15 cellular contexts compared by ENCODE assay signal in genomic region chr3:153835540-153835939, GRCh38.
DNase-seq lines count a peak whose midpoint lies in the region; ATAC-seq, FAIRE-seq and TF ChIP-seq lines count a peak whose summit lies in the region.
"Had no signal": no experiment of that assay in that cellular context is flagged by ENCODE, and none has a peak within 500 bp of the region (broad histone marks: within the 10 kb centered on the region; RNA-seq: fewer than 3 reads in every experiment).

No MANE protein-coding gene starts in this region.

- TF ChIP-seq EP300 in transverse colon (IDR thresholded peaks at IDR 0.05; ENCODE audit: low read depth), result no peak

- TF ChIP-seq CTCF in H9 (conservative IDR thresholded peaks at IDR 0.05) (peak; percentile 54), Loucy (conservative IDR thresholded peaks at IDR 0.05; ENCODE audit: low read length) (peak; percentile 42), keratinocyte (optimal IDR thresholded peaks at IDR 0.05 in 1 of 3, IDR thresholded peaks at IDR 0.05 in 1 of 3, conservative IDR thresholded peaks at IDR 0.05 in 1 of 3; ENCODE audit: extremely low read depth in 1 of 3, insufficient read depth in 2 of 3, low read length in 3 of 3) (peak in 2 of 3 experiments; percentile 23 to 36), transverse colon (IDR thresholded peaks at IDR 0.05) (no peak)

- H3K79me1 ChIP-seq in H9 (ENCODE audit: insufficient read depth, low read depth, low read length, poor library complexity, severe bottlenecking), result no peaks in the 10 kb centered on the region

- no peaks in the 10 kb centered on the region for H3K36me3 ChIP-seq in Loucy (ENCODE audit: insufficient read depth, low read length)
- H3K36me3 ChIP-seq in keratinocyte (ENCODE audit: control insufficient read depth in 2 of 2, extremely low read depth in 1 of 2, insufficient read depth in 2 of 2, low read length in 2 of 2), result no peaks in the 10 kb centered on the region
- no peaks in the 10 kb centered on the region for H3K36me3 ChIP-seq in transverse colon

- no peak overlapping the region for H2BK12ac ChIP-seq in H9 (ENCODE audit: insufficient read length, low read depth, low read length)

- H3K4ac ChIP-seq in H9 (ENCODE audit: low read depth, low read length), result no peak overlapping the region

- H3K4me3 ChIP-seq in Loucy (ENCODE audit: low read length, poor library complexity, severe bottlenecking), result no peak overlapping the region
- no peak overlapping the region for H3K4me3 ChIP-seq in keratinocyte (ENCODE audit: control insufficient read depth in 2 of 3, extremely low read depth in 1 of 3, insufficient read depth in 2 of 3, low read depth in 1 of 3, low read length in 3 of 3)
- no peak overlapping the region for H3K4me3 ChIP-seq in transverse colon
- H3K4me3 ChIP-seq: coronary artery had no signal

- no peaks in the 10 kb centered on the region for H3K9me1 ChIP-seq in keratinocyte (ENCODE audit: control insufficient read depth, extremely low read depth, insufficient read depth, low read length)

- no peaks in the 10 kb centered on the region for H3F3A ChIP-seq in Loucy (ENCODE audit: low read depth)

- no peak for TF ChIP-seq POLR2A in transverse colon (IDR thresholded peaks at IDR 0.05)

- H3K9me3 Mint-ChIP-seq in H9, result no peaks in the 10 kb centered on the region
- H3K9me3 Mint-ChIP-seq: stimulated activated naive CD8-positive, alpha-beta T cell treated with anti-CD3 and anti-CD28 coated beads, Interleukin-15, Interleukin-2, amounts not matched to agents 100 ng/mL and 50 ng/mL, for 24 hours had no signal

- no peak overlapping the region for H2BK5ac ChIP-seq in H9 (ENCODE audit: insufficient read length, low read length)

- no peak overlapping the region for H2BK15ac ChIP-seq in H9 (ENCODE audit: low read depth, low read length)

- no peak overlapping the region for H4K5ac ChIP-seq in H9 (ENCODE audit: insufficient read length, low read depth, low read length)

- no peaks in the 10 kb centered on the region for H3K9me2 ChIP-seq in Loucy (replicated peaks; ENCODE audit: low read depth, low read length)

- no peaks in the 10 kb centered on the region; a peak in 1 of 7 replicates for H3K36me3 Mint-ChIP-seq in H9 (ENCODE audit: insufficient read depth in 1 of 3, low read depth in 3 of 3)
- H3K36me3 Mint-ChIP-seq: CD14-positive monocyte had no signal

- H2AK5ac ChIP-seq in H9 (ENCODE audit: insufficient read length, low read length), result no peak overlapping the region

- H3K27ac Mint-ChIP-seq in H9, result no peak overlapping the region
- H3K27ac Mint-ChIP-seq: CD14-positive monocyte; stimulated activated naive CD8-positive, alpha-beta T cell treated with anti-CD3 and anti-CD28 coated beads, Interleukin-15, Interleukin-2, amounts not matched to agents 100 ng/mL and 50 ng/mL, for 24 hours had no signal

- H3K4me1 Mint-ChIP-seq in H9, result peaks cover 4 to 7% of the 10 kb centered on the region in 2 experiments; a peak in 3 of 4 replicates
- H3K4me1 Mint-ChIP-seq: CD14-positive monocyte had no signal

- H3K18ac ChIP-seq in H9 (ENCODE audit: insufficient read length, low read depth, low read length), result no peak overlapping the region

- H3K4me3 Mint-ChIP-seq in H9, result no peak overlapping the region
- H3K4me3 Mint-ChIP-seq: CD14-positive monocyte; stimulated activated naive CD8-positive, alpha-beta T cell treated with anti-CD3 and anti-CD28 coated beads, Interleukin-15, Interleukin-2, amounts not matched to agents 100 ng/mL and 50 ng/mL, for 24 hours had no signal

- peak; percentile 70 for ATAC-seq in GM18861 (IDR thresholded peaks at IDR 0.05; ENCODE audit: unreplicated experiment)
- no peak for ATAC-seq in GM18502 (IDR thresholded peaks at IDR 0.05; ENCODE audit: poor library complexity, unreplicated experiment)
- ATAC-seq in HG03025 (IDR thresholded peaks at IDR 0.05; ENCODE audit: low FRiP score, unreplicated experiment), result no peak

- in situ Hi-C loops in transverse colon (cut with MboI; ENCODE audit: low pct_ligation_motif_present in 1 of 4, low pct_unique_long_range_greater_than_20kb in 1 of 4, low sequenced_read_pairs in 3 of 4), result no loop called here

- no peak overlapping the region for H3K27ac ChIP-seq in H9 (ENCODE audit: insufficient read length, low read depth, low read length)
- H3K27ac ChIP-seq in keratinocyte (ENCODE audit: control insufficient read depth, insufficient read depth, low read length), result no peak overlapping the region
- H3K27ac ChIP-seq in transverse colon, result no peak overlapping the region
- H3K27ac ChIP-seq: coronary artery had no signal

- H3K23ac ChIP-seq in H9 (ENCODE audit: insufficient read length, low read depth, low read length), result no peak overlapping the region

- no peak overlapping the region for H3K14ac ChIP-seq in H9 (ENCODE audit: insufficient read depth, low read length)

- H3K56ac ChIP-seq in H9 (ENCODE audit: insufficient read length, low read depth, low read length), result no peak overlapping the region

- dilution Hi-C loops in keratinocyte (cut with MboI; ENCODE audit: extremely low pct_ligation_motif_present, low sequenced_read_pairs), result no loop called here

- H4K20me1 ChIP-seq in H9 (ENCODE audit: control insufficient read depth, insufficient read depth, insufficient read length), result no peaks in the 10 kb centered on the region
- H4K20me1 ChIP-seq in Loucy (ENCODE audit: insufficient read depth, low read length, poor library complexity, severe bottlenecking), result no peaks in the 10 kb centered on the region
- no peaks in the 10 kb centered on the region for H4K20me1 ChIP-seq in keratinocyte (ENCODE audit: control insufficient read depth, extremely low read depth, insufficient read depth, low read length)

- H3K23me2 ChIP-seq in H9 (ENCODE audit: insufficient read length, low read depth, low read length, poor library complexity, severe bottlenecking), result no peaks in the 10 kb centered on the region

- H3K4me1 ChIP-seq in H9 (ENCODE audit: insufficient read depth, low read length) (no peaks in the 10 kb centered on the region), Loucy (ENCODE audit: insufficient read depth, low read length, poor library complexity, severe bottlenecking) (no peaks in the 10 kb centered on the region), keratinocyte (ENCODE audit: control insufficient read depth, extremely low read depth, insufficient read depth, low read length) (no peaks in the 10 kb centered on the region), transverse colon (no peaks in the 10 kb centered on the region)

- H2AFZ ChIP-seq in H9 (ENCODE audit: low read length) (no peak overlapping the region), Loucy (ENCODE audit: low read length) (peak overlapping the region; percentile 24; the same call in 1 of the 2 replicates), keratinocyte (ENCODE audit: control insufficient read depth, low read length) (no peak overlapping the region)

- no peak overlapping the region for H2BK120ac ChIP-seq in H9 (ENCODE audit: low read depth, low read length, poor library complexity, severe bottlenecking)

- H3K9me3 ChIP-seq in H9 (ENCODE audit: control insufficient read depth, low read depth, low read length) (no peaks in the 10 kb centered on the region), Loucy (ENCODE audit: insufficient read depth, low read depth, low read length) (no peaks in the 10 kb centered on the region; the same call in 1 of the 2 replicates), keratinocyte (ENCODE audit: control insufficient read depth, low read depth, low read length) (no peaks in the 10 kb centered on the region), transverse colon (no peaks in the 10 kb centered on the region)

- H4K91ac ChIP-seq in H9 (ENCODE audit: insufficient read length, low read depth, low read length), result no peak overlapping the region

- no peaks in the 10 kb centered on the region for H3K27me3 ChIP-seq in H9 (ENCODE audit: insufficient read depth, low read length)
- no peaks in the 10 kb centered on the region for H3K27me3 ChIP-seq in Loucy (ENCODE audit: insufficient read depth, low read length, poor library complexity, severe bottlenecking)
- no peaks in the 10 kb centered on the region for H3K27me3 ChIP-seq in keratinocyte (ENCODE audit: control insufficient read depth, extremely low read depth, insufficient read depth, low read length)
- H3K27me3 ChIP-seq in transverse colon, result no peaks in the 10 kb centered on the region

- H4K8ac ChIP-seq in H9 (replicated peaks; ENCODE audit: insufficient read length, low read depth, low read length), result no peak overlapping the region

- no peak overlapping the region for H3T11ph ChIP-seq in H9 (ENCODE audit: low read length)

- no peak overlapping the region for H3K4me2 ChIP-seq in H9 (ENCODE audit: insufficient read depth, insufficient read length, low read length)
- no peak overlapping the region for H3K4me2 ChIP-seq in Loucy (ENCODE audit: low read depth, low read length, poor library complexity, severe bottlenecking)
- H3K4me2 ChIP-seq in keratinocyte (ENCODE audit: control insufficient read depth, extremely low read depth, insufficient read depth, low read depth, low read length), result no peak overlapping the region

- no peaks in the 10 kb centered on the region for H3K27me3 Mint-ChIP-seq in H9 (ENCODE audit: low read depth)

- H3K9ac ChIP-seq in H9 (ENCODE audit: extremely low read depth, insufficient read length, low read length) (no peak overlapping the region), Loucy (ENCODE audit: low read depth, low read length, poor library complexity, severe bottlenecking) (no peak overlapping the region), keratinocyte (ENCODE audit: control insufficient read depth, extremely low read depth, insufficient read depth, low read length) (no peak overlapping the region)

- H3K79me2 ChIP-seq in H9 (ENCODE audit: insufficient read depth, low read length) (no peaks in the 10 kb centered on the region), Loucy (ENCODE audit: insufficient read depth, low read length) (no peaks in the 10 kb centered on the region), keratinocyte (ENCODE audit: control insufficient read depth, insufficient read depth, low read length) (no peaks in the 10 kb centered on the region)

- no CpG with 5 or more reads among the region's 3 CpGs for WGBS in H9 (ENCODE audit: extremely low coverage, insufficient read length, low lambda C conversion rate)
- WGBS in transverse colon (ENCODE audit: low coverage in 1 of 2), 2 donors, result 60 to 87% methylated on average over 2 to 3 of the region's 3 CpGs

- no peak for FAIRE-seq in keratinocyte (lab: Jason Lieb, UNC)

- DNase-seq in H9 (peak; percentile 38), keratinocyte (ENCODE audit: low read depth, low spot score) (no peak), transverse colon (no peak), occipital lobe (lab: John Stamatoyannopoulos, UW) (no peak)
- DNase-seq: activated CD4-positive, CD25-positive, alpha-beta regulatory T cell; amniotic stem cell; NCI-H1436; retina had no signal

- H2BK20ac ChIP-seq in H9 (ENCODE audit: low read depth, low read length, poor library complexity, severe bottlenecking), result no peak overlapping the region

- intact Hi-C loops in transverse colon (cut with DNase I; ENCODE audit: low total_unique reads), result no loop called here

Comparison
In these comparisons a context has a peak if more than half of its experiments do, and no peak if none do; other contexts are left out.
1. CTCF ChIP-seq: peak in H9 (single experiment), Loucy (single experiment) and keratinocyte (2 of 3); none in transverse colon (0 of 5).